Comparison of ENCODE assay signal across 15 cellular contexts in the genomic region with DNA sequence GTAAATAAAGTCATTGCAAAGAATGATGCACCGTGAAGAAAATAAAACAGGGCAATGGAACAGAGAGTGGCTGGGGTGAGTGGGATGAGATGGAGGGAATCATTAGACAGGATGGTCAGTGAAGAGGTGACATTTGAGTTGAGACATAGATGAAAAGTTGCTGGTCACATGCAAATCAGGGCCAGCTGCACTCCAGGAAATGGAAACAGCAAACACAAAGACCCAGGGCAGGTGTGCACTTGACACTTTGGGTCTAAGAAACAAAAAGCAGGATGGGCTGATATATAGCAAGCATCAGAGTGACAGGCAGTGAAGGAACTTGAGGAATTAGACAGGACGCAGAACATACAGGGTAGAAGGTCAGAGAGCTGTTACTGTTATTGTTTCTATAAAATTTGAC.
DNase-seq lines count a peak whose midpoint lies in the region; ATAC-seq and TF ChIP-seq lines count a peak whose summit lies in the region.
"Had no signal": no experiment of that assay in that cellular context is flagged by ENCODE, and none has a peak within 500 bp of the region (broad histone marks: within the 10 kb centered on the region; RNA-seq: fewer than 3 reads in every experiment).

No MANE protein-coding gene starts in this region.

- no peaks in the 10 kb centered on the region for H3K79me2 ChIP-seq in DOHH2 (ENCODE audit: control insufficient read depth, low read length)
- H3K79me2 ChIP-seq in osteoblast (ENCODE audit: insufficient read depth, low read length): no peaks in the 10 kb centered on the region

- H3K27ac ChIP-seq in DOHH2 (ENCODE audit: low read depth, low read length): no peak overlapping the region
- no peak overlapping the region for H3K27ac ChIP-seq in osteoblast (ENCODE audit: low read depth, low read length)
- H3K27ac ChIP-seq: HL-60, neural progenitor cell had no signal

- H3K9me3 ChIP-seq in DOHH2 (ENCODE audit: control insufficient read depth, insufficient read depth, low read length) (no peaks in the 10 kb centered on the region), osteoblast (ENCODE audit: low read depth, low read length) (no peaks in the 10 kb centered on the region)

- H3K4me2 ChIP-seq in DOHH2 (ENCODE audit: low read length) (peak overlapping the region; percentile 5; the same call in 1 of the 2 replicates), osteoblast (ENCODE audit: insufficient read depth, low read length) (no peak overlapping the region)
- H3K4me2 ChIP-seq: neural progenitor cell had no signal

- H3K4me1 ChIP-seq in DOHH2 (ENCODE audit: control insufficient read depth, low read length): peaks cover 17% of the 10 kb centered on the region
- peaks cover 7% of the 10 kb centered on the region for H3K4me1 ChIP-seq in osteoblast (ENCODE audit: insufficient read depth, low read length)

- H3K4me3 ChIP-seq in DOHH2 (ENCODE audit: low read length): no peak overlapping the region
- no peak overlapping the region for H3K4me3 ChIP-seq in osteoblast (ENCODE audit: insufficient read depth, low read length)
- H3K4me3 ChIP-seq: neural progenitor cell had no signal

- no peaks in the 10 kb centered on the region for H3K9me2 ChIP-seq in DOHH2 (replicated peaks; ENCODE audit: control insufficient read depth, low read length)

- DNase-seq in osteoblast (ENCODE audit: insufficient read length, low spot score, missing footprints): no peak
- no peak for DNase-seq in RKO (ENCODE audit: low spot score)
- DNase-seq in medulla oblongata (ENCODE audit: extremely low spot score): no peak
- DNase-seq: activated CD4-positive, CD25-positive, alpha-beta regulatory T cell treated with anti-CD3 and anti-CD28 coated beads, Interleukin-2, amount 50 U/mL, for 72 hours; activated T-cell treated with anti-CD3 and anti-CD28 coated beads, Interleukin-2, amount 50 U/mL, for 48 hours; amygdala; hypothalamus; SW 1271 had no signal

- ATAC-seq in GM18870 (IDR thresholded peaks at IDR 0.05; ENCODE audit: unreplicated experiment) (peak; percentile 52), GM21576 (IDR thresholded peaks at IDR 0.05; ENCODE audit: unreplicated experiment) (peak; percentile 67), HG03432 (IDR thresholded peaks at IDR 0.05; ENCODE audit: unreplicated experiment) (peak; percentile 54), GM18505 (IDR thresholded peaks at IDR 0.05; ENCODE audit: unreplicated experiment) (no peak)

- TF ChIP-seq POLR2A in GM18505 (IDR thresholded peaks at IDR 0.05; ENCODE audit: borderline replicate concordance, extremely low read depth, insufficient read depth, insufficient read length): no peak

- H3F3A ChIP-seq in DOHH2 (ENCODE audit: control insufficient read depth, insufficient read depth): no peaks in the 10 kb centered on the region

- no peaks in the 10 kb centered on the region for H3K27me3 ChIP-seq in DOHH2 (ENCODE audit: control insufficient read depth, low read length)
- H3K27me3 ChIP-seq in osteoblast (ENCODE audit: insufficient read depth, low read length): no peaks in the 10 kb centered on the region
- H3K27me3 ChIP-seq: neural progenitor cell had no signal

- H2AFZ ChIP-seq in osteoblast (ENCODE audit: low read length): no peak overlapping the region
- H2AFZ ChIP-seq: neural progenitor cell had no signal

- no peaks in the 10 kb centered on the region for H3K36me3 ChIP-seq in DOHH2 (ENCODE audit: control insufficient read depth, low read length)
- H3K36me3 ChIP-seq in osteoblast (ENCODE audit: insufficient read depth, low read length): peaks cover 17% of the 10 kb centered on the region
- H3K36me3 ChIP-seq: neural progenitor cell had no signal

- TF ChIP-seq CTCF in DOHH2 (IDR thresholded peaks at IDR 0.05; ENCODE audit: low read depth, low read length, poor library complexity, severe bottlenecking) (no peak), osteoblast (IDR thresholded peaks at IDR 0.05; ENCODE audit: extremely low read depth, low read depth, low read length) (no peak)

- no peaks in the 10 kb centered on the region for H4K20me1 ChIP-seq in DOHH2 (ENCODE audit: control insufficient read depth, insufficient read depth, low read depth, low read length)
- no peaks in the 10 kb centered on the region for H4K20me1 ChIP-seq in osteoblast (ENCODE audit: insufficient read depth, low read length)
